ENCODE assay signal across 1 cellular context in the genomic region with DNA sequence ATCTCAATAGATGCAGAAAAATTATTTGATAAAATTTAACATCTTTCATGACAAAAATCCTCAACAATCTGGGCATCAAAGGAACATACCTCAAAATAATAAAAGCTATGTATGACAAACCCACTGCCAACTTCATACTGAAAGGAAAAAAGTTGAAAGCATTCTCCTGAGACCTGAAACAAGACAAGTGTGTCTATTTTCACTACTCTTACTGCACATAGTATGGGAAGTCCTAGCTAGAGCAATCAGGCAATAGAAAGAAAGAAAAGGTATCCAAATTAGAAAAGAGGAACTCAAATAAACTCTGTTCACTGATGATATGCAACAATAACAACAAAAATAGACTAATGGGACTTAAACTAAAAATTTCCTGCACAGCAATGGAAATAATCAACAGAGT.
TF ChIP-seq lines count a peak whose summit lies in the region.

No MANE protein-coding gene starts in this region.

TF ChIP-seq in GM12878, 131 proteins besides CTCF, POLR2A, EP300 and RAD21 (continued from another document):
- TF ChIP-seq, protein P1, sequence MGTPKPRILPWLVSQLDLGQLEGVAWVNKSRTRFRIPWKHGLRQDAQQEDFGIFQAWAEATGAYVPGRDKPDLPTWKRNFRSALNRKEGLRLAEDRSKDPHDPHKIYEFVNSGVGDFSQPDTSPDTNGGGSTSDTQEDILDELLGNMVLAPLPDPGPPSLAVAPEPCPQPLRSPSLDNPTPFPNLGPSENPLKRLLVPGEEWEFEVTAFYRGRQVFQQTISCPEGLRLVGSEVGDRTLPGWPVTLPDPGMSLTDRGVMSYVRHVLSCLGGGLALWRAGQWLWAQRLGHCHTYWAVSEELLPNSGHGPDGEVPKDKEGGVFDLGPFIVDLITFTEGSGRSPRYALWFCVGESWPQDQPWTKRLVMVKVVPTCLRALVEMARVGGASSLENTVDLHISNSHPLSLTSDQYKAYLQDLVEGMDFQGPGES (IDR thresholded peaks at IDR 0.05) = no peak
- TF ChIP-seq BCL11A (IDR thresholded peaks at IDR 0.05; ENCODE audit: low read depth, low read length) (no peak), CHD2 (IDR thresholded peaks at IDR 0.05; ENCODE audit: borderline replicate concordance, low read depth, low read length) (no peak), SKIL (IDR thresholded peaks at IDR 0.05; ENCODE audit: low read depth, poor library complexity, severe bottlenecking) (no peak), NBN (IDR thresholded peaks at IDR 0.05) (no peak), USF1 (IDR thresholded peaks at IDR 0.05; ENCODE audit: borderline replicate concordance, extremely low read length, insufficient read depth, low read depth, low read length) (no peak)
